8 cellular contexts compared by ENCODE assay signal in the genomic region with DNA sequence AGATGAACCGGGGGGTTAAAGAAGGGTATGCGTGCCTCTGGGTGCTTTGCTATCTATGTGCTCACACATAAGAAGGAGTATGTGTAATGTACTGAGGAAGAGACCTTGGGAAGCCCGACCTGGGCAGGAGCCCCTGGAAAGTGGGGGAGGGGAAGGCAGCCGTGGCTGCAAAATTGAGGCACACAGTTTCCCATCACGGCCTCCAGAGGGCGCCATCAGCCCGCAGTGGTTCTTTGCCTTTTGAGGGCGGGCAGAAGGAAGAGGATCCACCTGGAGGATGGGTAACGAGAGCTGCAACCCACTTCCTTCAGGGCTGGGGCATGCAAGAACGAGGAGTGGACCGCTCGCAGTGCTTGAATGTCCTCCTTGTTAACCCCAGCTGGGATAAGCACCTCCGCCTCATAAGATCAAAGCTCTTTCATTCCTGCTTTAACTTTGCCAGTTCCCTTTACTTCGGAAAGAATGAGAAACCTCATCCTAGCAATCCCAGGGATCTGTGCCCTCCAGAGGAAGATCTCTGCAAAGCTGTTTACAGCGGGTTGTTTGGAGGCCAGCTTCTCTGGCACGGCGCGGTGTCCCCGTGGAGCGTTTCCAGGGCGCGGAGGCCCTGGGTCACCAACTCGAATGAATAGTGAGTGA.
A peak's percentile ranks its signal among the peaks of the same experiment; 100 is the strongest.
DNase-seq lines count a peak whose midpoint lies in the region; ATAC-seq and TF ChIP-seq lines count a peak whose summit lies in the region.

No MANE protein-coding gene starts in this region.

- H3K27me3 Mint-ChIP-seq in T-helper 1 cell treated with Interleukin-12 subunit alpha and Interleukin-12 subunit beta and Interleukin-4 antibody, amounts not matched to agents 30 μg/mL and 1 μg/mL, for 36 hours (ENCODE audit: low read depth) = peaks cover 17% of the 10 kb centered on the region

- H4K20me1 ChIP-seq in hepatocyte (ENCODE audit: insufficient read depth, poor library complexity, severe bottlenecking) = no peaks in the 10 kb centered on the region

- H2AFZ ChIP-seq in hepatocyte = peak overlapping the region; percentile 86

- H3K4me3 ChIP-seq in hepatocyte = peak overlapping the region; percentile 11

- H3K4me1 ChIP-seq in hepatocyte (ENCODE audit: insufficient read depth) = no peaks in the 10 kb centered on the region

- peak; percentile 58 for DNase-seq in NCI-H128 (lab: John Stamatoyannopoulos, UW; ENCODE audit: unreplicated experiment)
- peak; percentile 87 for DNase-seq in hepatocyte (ENCODE audit: low spot score)
- peak; percentile 57 for DNase-seq in renal cortical epithelial cell (ENCODE audit: low read depth)
- DNase-seq in foreskin melanocyte = no peak

- no peak overlapping the region for H3K27ac Mint-ChIP-seq in T-helper 1 cell treated with Interleukin-12 subunit alpha and Interleukin-12 subunit beta and Interleukin-4 antibody, amounts not matched to agents 30 μg/mL and 1 μg/mL, for 36 hours

- no peaks in the 10 kb centered on the region for H3K36me3 ChIP-seq in hepatocyte (replicated peaks; ENCODE audit: insufficient read depth, low read depth)

- no peaks in the 10 kb centered on the region for H3K9me3 Mint-ChIP-seq in T-helper 1 cell treated with Interleukin-12 subunit alpha and Interleukin-12 subunit beta and Interleukin-4 antibody, amounts not matched to agents 30 μg/mL and 1 μg/mL, for 36 hours

- H3K36me3 Mint-ChIP-seq in T-helper 1 cell treated with Interleukin-12 subunit alpha and Interleukin-12 subunit beta and Interleukin-4 antibody, amounts not matched to agents 30 μg/mL and 1 μg/mL, for 36 hours (ENCODE audit: low read depth) = no peaks in the 10 kb centered on the region

- H3K4me2 ChIP-seq in hepatocyte = peak overlapping the region; percentile 79

- H3K4me1 Mint-ChIP-seq in T-helper 1 cell treated with Interleukin-12 subunit alpha and Interleukin-12 subunit beta and Interleukin-4 antibody, amounts not matched to agents 30 μg/mL and 1 μg/mL, for 36 hours (ENCODE audit: low read depth) = peaks cover 9% of the 10 kb centered on the region

- H3K4me3 Mint-ChIP-seq in T-helper 1 cell treated with Interleukin-12 subunit alpha and Interleukin-12 subunit beta and Interleukin-4 antibody, amounts not matched to agents 30 μg/mL and 1 μg/mL, for 36 hours = peak overlapping the region; percentile 57

- WGBS in hepatocyte (ENCODE audit: low lambda C conversion rate, missing lambda C conversion rate) = 6% methylated on average over 23 of the region's 23 CpGs

- no peaks in the 10 kb centered on the region for H3K27me3 ChIP-seq in hepatocyte

- peak; percentile 90 for ATAC-seq in HG02642 (IDR thresholded peaks at IDR 0.05; ENCODE audit: poor library complexity, unreplicated experiment)

- H3K9me2 ChIP-seq in hepatocyte (replicated peaks; ENCODE audit: insufficient read depth) = no peaks in the 10 kb centered on the region

- H3K9me3 ChIP-seq in hepatocyte (ENCODE audit: low read depth) = no peaks in the 10 kb centered on the region

- peak; percentile 49 for TF ChIP-seq CTCF in GM12801 (IDR thresholded peaks at IDR 0.05; ENCODE audit: extremely low read depth, insufficient read length)
- TF ChIP-seq CTCF in hepatocyte (IDR thresholded peaks at IDR 0.05; ENCODE audit: poor library complexity) = peak; percentile 92

- H3K79me2 ChIP-seq in hepatocyte = no peaks in the 10 kb centered on the region

- H3K27ac ChIP-seq in angular gyrus (ENCODE audit: low read depth, low read length) = peak overlapping the region; percentile 1
- peak overlapping the region; percentile 14 for H3K27ac ChIP-seq in hepatocyte
